ENCODE assay signal across 8 cellular contexts in genomic region chr1:204503122-204503912, GRCh38. TPM values are rescaled to one million over a fixed set of nuclear protein-coding genes. Genes with fewer than 3 reads are reported as not detected.
DNase-seq lines count a peak whose midpoint lies in the region; ATAC-seq lines count a peak whose summit lies in the region.

No MANE protein-coding gene starts in this region.

- no peak overlapping the region for H2BK5ac ChIP-seq in mesendoderm (ENCODE audit: low read length)

- H3K4me3 ChIP-seq in mesendoderm (ENCODE audit: low read length) = no peak overlapping the region

- in situ Hi-C loops in KBM-7 (cut with MboI; ENCODE audit: low pct_unique_long_range_greater_than_20kb, low sequenced_read_pairs) = no loop called here

- ATAC-seq in HG03159 (IDR thresholded peaks at IDR 0.05; ENCODE audit: unreplicated experiment) (no peak), GM19351 (IDR thresholded peaks at IDR 0.05; ENCODE audit: unreplicated experiment) (no peak), HG02970 (IDR thresholded peaks at IDR 0.05; ENCODE audit: low FRiP score, unreplicated experiment) (no peak)

- H4K5ac ChIP-seq in mesendoderm (ENCODE audit: low read length) = no peak overlapping the region

- no peak overlapping the region for H2BK120ac ChIP-seq in mesendoderm (ENCODE audit: low read depth, low read length)

- peak; percentile 87 for DNase-seq in DMS53 (lab: John Stamatoyannopoulos, UW)
- DNase-seq in KBM-7 = peak; percentile 85
- DNase-seq in NOMO-1 treated with DMSO at 0.1 percent for 48 hours (lab: John Stamatoyannopoulos, UW; ENCODE audit: unreplicated experiment) = peak; percentile 78
- DNase-seq in cerebellar cortex (ENCODE audit: low spot score) = peak; percentile 89
- DNase-seq in mesendoderm = peak; percentile 75

- no peaks in the 10 kb centered on the region for H3K79me1 ChIP-seq in mesendoderm (ENCODE audit: low read length)

- H3K9ac ChIP-seq in mesendoderm (ENCODE audit: low read length) = no peak overlapping the region

- H3K4me2 ChIP-seq in mesendoderm (ENCODE audit: low read length) = no peak overlapping the region

- no peak overlapping the region for H3K18ac ChIP-seq in mesendoderm (ENCODE audit: low read length)

- H3K79me2 ChIP-seq in mesendoderm (ENCODE audit: control insufficient read depth, insufficient read depth, low read length) = no peaks in the 10 kb centered on the region

- no peak overlapping the region for H4K8ac ChIP-seq in mesendoderm (ENCODE audit: low read depth, low read length)

- no peak overlapping the region for H3K56ac ChIP-seq in mesendoderm (ENCODE audit: low read length)

- H3K27me3 ChIP-seq in mesendoderm (ENCODE audit: insufficient read depth, low read length, poor library complexity) = no peaks in the 10 kb centered on the region

- no peaks in the 10 kb centered on the region for H3K4me1 ChIP-seq in mesendoderm (ENCODE audit: control insufficient read depth, low read depth, low read length)

- no peaks in the 10 kb centered on the region for H3K36me3 ChIP-seq in mesendoderm (ENCODE audit: control insufficient read depth, insufficient read depth, low read length)

- H3K23ac ChIP-seq in mesendoderm (ENCODE audit: low read length) = no peak overlapping the region

- no peak overlapping the region for H2AK5ac ChIP-seq in mesendoderm (ENCODE audit: low read length)

- no peak overlapping the region for H3K27ac ChIP-seq in mesendoderm (ENCODE audit: low read depth, low read length)

- H3K4ac ChIP-seq in mesendoderm (ENCODE audit: low read depth, low read length) = no peak overlapping the region

- no CpG with 5 or more reads among the region's 7 CpGs for WGBS in mesendoderm (ENCODE audit: extremely low coverage, insufficient coverage, low lambda C conversion rate)

- no peak overlapping the region for H2BK15ac ChIP-seq in mesendoderm (replicated peaks; ENCODE audit: low read depth)

RNA-seq across cellular contexts. Expression of gene PIK3C2B, which starts 8.7 kb away (rescaled TPM):
- polyA plus RNA-seq in mesendoderm (2013, experiment 1 of 2) = 6.1 TPM
- polyA plus RNA-seq in mesendoderm (2013, experiment 2 of 2) = 6.1 TPM

RNA-seq across cellular contexts. Expression of gene MDM4, which starts 12.9 kb away (rescaled TPM):
- polyA plus RNA-seq in mesendoderm (2013, experiment 1 of 2) = 10.9 TPM
- polyA plus RNA-seq in mesendoderm (2013, experiment 2 of 2) = 10.7 TPM
